In the genomic region with DNA sequence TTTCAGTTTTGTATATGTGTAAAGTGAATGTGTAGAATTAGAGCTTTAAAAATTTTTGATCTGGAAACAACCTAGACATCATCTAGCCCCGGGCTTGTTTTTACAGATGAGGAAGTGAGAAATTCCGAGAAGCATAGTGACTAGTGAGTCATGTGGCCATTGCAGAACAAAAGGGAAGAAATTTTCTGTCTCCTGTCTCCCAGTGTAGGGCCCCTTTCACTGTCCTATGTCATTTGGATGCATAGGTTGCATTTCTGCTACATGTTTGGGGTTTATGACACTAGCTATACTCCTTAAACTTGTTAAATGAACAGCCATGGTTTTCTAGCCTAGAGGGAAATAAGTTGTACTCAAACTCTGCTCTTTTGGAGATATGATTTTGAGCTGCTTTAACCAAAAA, we compare ENCODE assay signal across 9 cellular contexts.
A peak's percentile ranks its signal among the peaks of the same experiment; 100 is the strongest.
DNase-seq lines count a peak whose midpoint lies in the region; ATAC-seq and TF ChIP-seq lines count a peak whose summit lies in the region.
"Had no signal": no experiment of that assay in that cellular context is flagged by ENCODE, and none has a peak within 500 bp of the region (broad histone marks: within the 10 kb centered on the region; RNA-seq: fewer than 3 reads in every experiment).

No MANE protein-coding gene starts in this region.

- TF ChIP-seq CTCF in fibroblast of villous mesenchyme (IDR thresholded peaks at IDR 0.05; ENCODE audit: insufficient read depth, low read depth, low read length) (no peak), ovary (IDR thresholded peaks at IDR 0.05) (no peak)

- no peak for TF ChIP-seq EP300 in ovary (IDR thresholded peaks at IDR 0.05)

- no peaks in the 10 kb centered on the region for H3K27me3 ChIP-seq in ovary

- H3K4me1 ChIP-seq in ovary (ENCODE audit: insufficient read depth): peaks cover 4% of the 10 kb centered on the region

- ATAC-seq in GM19328 (IDR thresholded peaks at IDR 0.05; ENCODE audit: unreplicated experiment): peak; percentile 96
- ATAC-seq in HG03175 (IDR thresholded peaks at IDR 0.05; ENCODE audit: unreplicated experiment): peak; percentile 97
- peak; percentile 90 for ATAC-seq in stimulated activated naive CD8-positive, alpha-beta T cell treated with anti-CD3 and anti-CD28 coated beads, Interleukin-15, Interleukin-2, amounts not matched to agents 100 U/mL and 50 U/mL, for 24 hours

- WGBS in ovary, 3 donors: 65 to 75% (median 73%) methylated on average over 2 of the region's 2 CpGs

- H3K9me3 ChIP-seq in ovary: no peaks in the 10 kb centered on the region
- H3K9me3 ChIP-seq: thoracic aorta had no signal

- no peaks in the 10 kb centered on the region for H3K36me3 ChIP-seq in ovary
- H3K36me3 ChIP-seq: thoracic aorta had no signal

- TF ChIP-seq POLR2A in ovary (IDR thresholded peaks at IDR 0.05): no peak

- H3K27ac ChIP-seq in ovary: no peak overlapping the region
- H3K27ac ChIP-seq: thoracic aorta had no signal

- H3K36me3 Mint-ChIP-seq in T-helper 1 cell treated with Interleukin-12 subunit alpha and Interleukin-12 subunit beta and Interleukin-4 antibody, amounts not matched to agents 30 μg/mL and 1 μg/mL, for 36 hours (ENCODE audit: low read depth): peaks cover 15% of the 10 kb centered on the region

- H3K4me3 ChIP-seq in fibroblast of villous mesenchyme (ENCODE audit: low read depth, low read length) (no peak overlapping the region), ovary (no peak overlapping the region)
- H3K4me3 ChIP-seq: thoracic aorta had no signal

- peak overlapping the region; percentile 94 for H3K27ac Mint-ChIP-seq in T-helper 1 cell treated with Interleukin-12 subunit alpha and Interleukin-12 subunit beta and Interleukin-4 antibody, amounts not matched to agents 30 μg/mL and 1 μg/mL, for 36 hours

- H3K27me3 Mint-ChIP-seq in T-helper 1 cell treated with Interleukin-12 subunit alpha and Interleukin-12 subunit beta and Interleukin-4 antibody, amounts not matched to agents 30 μg/mL and 1 μg/mL, for 36 hours (ENCODE audit: low read depth): no peaks in the 10 kb centered on the region

- DNase-seq in DMS53 (lab: John Stamatoyannopoulos, UW) (peak; percentile 75), fibroblast of villous mesenchyme (ENCODE audit: low read depth) (peak; percentile 56), ovary (no peak), NCI-H1092 (lab: John Stamatoyannopoulos, UW) (no peak)
- DNase-seq in stimulated activated naive CD8-positive, alpha-beta T cell treated with anti-CD3 and anti-CD28 coated beads, Interleukin-15, Interleukin-2, amounts not matched to agents 100 U/mL and 50 U/mL, for 24 hours: no peak

- intact Hi-C loops in ovary (cut with DNase I): no loop called here

- H3K4me1 Mint-ChIP-seq in T-helper 1 cell treated with Interleukin-12 subunit alpha and Interleukin-12 subunit beta and Interleukin-4 antibody, amounts not matched to agents 30 μg/mL and 1 μg/mL, for 36 hours (ENCODE audit: low read depth): peaks cover 35% of the 10 kb centered on the region

- peaks cover 6% of the 10 kb centered on the region for H3K9me3 Mint-ChIP-seq in T-helper 1 cell treated with Interleukin-12 subunit alpha and Interleukin-12 subunit beta and Interleukin-4 antibody, amounts not matched to agents 30 μg/mL and 1 μg/mL, for 36 hours

- H3K4me3 Mint-ChIP-seq in T-helper 1 cell treated with Interleukin-12 subunit alpha and Interleukin-12 subunit beta and Interleukin-4 antibody, amounts not matched to agents 30 μg/mL and 1 μg/mL, for 36 hours: peak overlapping the region; percentile 56

Comparison
In these comparisons a context has a peak if more than half of its experiments do, and no peak if none do; other contexts are left out.
1. DNase-seq: peak in DMS53 (single experiment) and fibroblast of villous mesenchyme (single experiment); none in stimulated activated naive CD8-positive, alpha-beta T cell treated with anti-CD3 and anti-CD28 coated beads, Interleukin-15, Interleukin-2, amounts not matched to agents 100 U/mL and 50 U/mL, for 24 hours (single experiment), ovary (0 of 5) and NCI-H1092 (single experiment).
2. Peak in every context shown above with its lines, with median percentiles within 50 percentile points of each other: ATAC-seq.